In the genomic region with DNA sequence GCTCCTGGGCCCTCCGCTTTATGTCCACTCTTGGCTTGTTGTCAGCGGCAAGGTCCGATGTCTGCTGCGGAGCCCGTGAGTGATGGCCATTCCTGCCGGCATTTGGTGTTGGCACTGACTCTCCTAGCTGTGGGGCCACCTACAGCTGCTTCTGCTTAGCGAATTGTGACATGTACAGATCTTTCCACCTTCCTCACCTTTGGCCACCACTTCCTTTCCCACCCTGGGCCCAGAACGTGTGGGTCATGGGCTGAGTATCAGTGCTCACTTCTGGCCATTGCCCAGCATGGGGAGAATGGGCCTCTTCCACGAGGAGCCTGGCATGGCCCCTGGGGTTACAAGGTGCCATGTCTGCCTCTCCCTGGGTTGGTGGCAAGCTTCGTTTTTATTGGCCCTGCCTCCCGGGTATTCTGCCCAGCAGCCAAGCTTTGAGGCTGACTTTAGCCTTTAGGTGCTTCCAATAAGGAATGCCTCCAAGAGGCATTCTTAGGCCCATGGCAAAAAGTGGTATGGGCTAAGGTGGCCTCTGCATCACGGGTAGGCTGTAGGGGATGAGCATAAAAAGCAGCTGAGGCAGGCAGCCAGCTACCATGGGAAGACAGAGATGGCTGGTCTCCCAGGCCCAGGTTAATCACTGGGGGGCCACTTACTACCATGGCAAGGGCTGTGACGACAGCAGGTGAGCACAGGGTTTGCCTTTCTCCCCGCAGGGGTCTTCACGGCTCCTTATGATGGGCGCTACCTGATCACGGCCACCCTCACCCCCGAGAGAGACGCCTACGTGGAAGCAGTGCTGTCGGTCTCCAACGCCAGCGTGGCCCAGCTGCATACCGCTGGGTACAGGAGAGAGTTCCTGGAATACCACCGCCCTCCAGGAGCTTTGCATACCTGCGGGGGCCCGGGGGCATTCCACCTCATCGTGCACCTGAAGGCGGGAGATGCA, we compare ENCODE assay signal across 27 cellular contexts.
DNase-seq lines count a peak whose midpoint lies in the region; ATAC-seq, FAIRE-seq and TF ChIP-seq lines count a peak whose summit lies in the region.
"Had no signal": no experiment of that assay in that cellular context is flagged by ENCODE, and none has a peak within 500 bp of the region (broad histone marks: within the 10 kb centered on the region; RNA-seq: fewer than 3 reads in every experiment).

No MANE protein-coding gene starts in this region.

- H3K18ac ChIP-seq in H1 (ENCODE audit: extremely low read depth, low read length) = no peak overlapping the region

- H3K4me1 ChIP-seq in H1 (replicated peaks in 1 of 4; ENCODE audit: control insufficient read depth in 3 of 4, insufficient read depth in 4 of 4, low read length in 3 of 4) = peaks cover 0 to 8% (median 5%) of the 10 kb centered on the region in 4 experiments; a peak in 5 of 7 replicates
- H3K4me1 ChIP-seq: gastrocnemius medialis had no signal

- no peak for TF ChIP-seq RAD21 in H1 (IDR thresholded peaks at IDR 0.05 in 1 of 2, conservative IDR thresholded peaks at IDR 0.05 in 1 of 2; ENCODE audit: low read depth in 2 of 2, low read length in 2 of 2)

- H2BK12ac ChIP-seq in H1 (ENCODE audit: low read depth, low read length) = no peak overlapping the region

- H4K5ac ChIP-seq in H1 (ENCODE audit: insufficient read length, low read depth, low read length) = no peak overlapping the region

- no peaks in the 10 kb centered on the region for H3K27me3 Mint-ChIP-seq in activated CD8-positive, alpha-beta T cell treated with anti-CD3 and anti-CD28 coated beads for 36 hours
- H3K27me3 Mint-ChIP-seq in activated CD8-positive, alpha-beta T cell treated with anti-CD3 and anti-CD28 coated beads, Interleukin-2, amount 10 ng/mL, durations not matched to agents 7 days and 5 days (ENCODE audit: low read depth) = no peaks in the 10 kb centered on the region
- no peaks in the 10 kb centered on the region for H3K27me3 Mint-ChIP-seq in CD14-positive monocyte (ENCODE audit: low read depth in 3 of 3)
- H3K27me3 Mint-ChIP-seq: activated naive CD8-positive, alpha-beta T cell; B cell; stimulated activated memory B cell treated with anti-CD40 and anti-IgM and Interleukin-4, amounts not matched to agents 10 μg/mL and 1 μg/mL and 100 μg/mL, for 72 hours; T-cell had no signal

- ATAC-seq in activated CD8-positive, alpha-beta T cell treated with anti-CD3 and anti-CD28 coated beads for 36 hours = no peak
- ATAC-seq in activated CD8-positive, alpha-beta T cell treated with anti-CD3 and anti-CD28 coated beads, Interleukin-2, amount 10 ng/mL, durations not matched to agents 7 days and 5 days = no peak
- ATAC-seq: gastrocnemius medialis; Panc1; stimulated activated memory B cell treated with anti-CD40 and anti-IgM and Interleukin-4, amounts not matched to agents 10 μg/mL and 1 μg/mL and 100 μg/mL, for 72 hours; T-cell had no signal

- peaks cover 0 to 25% (median 15%) of the 10 kb centered on the region in 4 experiments; a peak in 6 of 8 replicates for H3K36me3 ChIP-seq in H1 (ENCODE audit: control insufficient read depth in 2 of 4, insufficient read depth in 4 of 4, low read length in 3 of 4)
- H3K36me3 ChIP-seq: gastrocnemius medialis had no signal

- H3K79me1 ChIP-seq in H1 (ENCODE audit: low read depth, low read length) = no peaks in the 10 kb centered on the region

- no peak for TF ChIP-seq CTCF in activated CD8-positive, alpha-beta T cell treated with anti-CD3 and anti-CD28 coated beads for 36 hours (IDR thresholded peaks at IDR 0.05)
- TF ChIP-seq CTCF in CD14-positive monocyte (IDR thresholded peaks at IDR 0.05) = no peak
- no peak for TF ChIP-seq CTCF in H1 (IDR thresholded peaks at IDR 0.05; ENCODE audit: control extremely low read depth in 1 of 3, insufficient read depth in 1 of 3, low read depth in 1 of 3, low read length in 3 of 3)

- H3K23ac ChIP-seq in H1 (ENCODE audit: insufficient read length) = no peak overlapping the region

- peak overlapping the region; percentile 14; the same call in 1 of the 2 replicates for H4K8ac ChIP-seq in H1 (ENCODE audit: extremely low read depth, insufficient read depth, low read length)

- no peak overlapping the region for H2AK5ac ChIP-seq in H1 (ENCODE audit: low read depth, low read length)

- H3K36me3 Mint-ChIP-seq in activated CD8-positive, alpha-beta T cell treated with anti-CD3 and anti-CD28 coated beads for 36 hours (ENCODE audit: low read depth) = peaks cover 56% of the 10 kb centered on the region
- H3K36me3 Mint-ChIP-seq in activated CD8-positive, alpha-beta T cell treated with anti-CD3 and anti-CD28 coated beads, Interleukin-2, amount 10 ng/mL, durations not matched to agents 7 days and 5 days (ENCODE audit: low read depth) = peaks cover 69% of the 10 kb centered on the region
- H3K36me3 Mint-ChIP-seq in CD14-positive monocyte = peaks cover 84 to 100% of the 10 kb centered on the region in 2 donors

- no peak overlapping the region for H3K56ac ChIP-seq in H1 (replicated peaks; ENCODE audit: insufficient read length, low read depth, low read length)

- DNase-seq in activated CD8-positive, alpha-beta T cell treated with anti-CD3 and anti-CD28 coated beads for 36 hours = no peak
- no peak for DNase-seq in activated CD8-positive, alpha-beta T cell treated with anti-CD3 and anti-CD28 coated beads, Interleukin-2, amount 10 ng/mL, durations not matched to agents 7 days and 5 days
- DNase-seq in CD14-positive monocyte (ENCODE audit: low spot score) (no peak), H1 (ENCODE audit: low read depth in 1 of 2, low spot score in 2 of 2) (no peak), posterior vena cava (ENCODE audit: low spot score) (peak; percentile 64), NCI-H526 treated with DMSO at 0.1 percent for 48 hours (lab: John Stamatoyannopoulos, UW) (no peak), NCI-H524 (lab: John Stamatoyannopoulos, UW) (no peak), NCI-H82 (lab: John Stamatoyannopoulos, UW) (no peak)
- DNase-seq: activated CD4-positive, alpha-beta T cell treated with anti-CD3 and anti-CD28 coated beads for 4 hours; Caco-2; effector CD4-positive, alpha-beta T cell; gastrocnemius medialis; hippocampal formation; NCI-H1105; NCI-H2029 treated with DMSO at 0.1 percent for 48 hours; NCI-H446; stimulated activated CD4-positive, alpha-beta T cell treated with anti-CD3 and anti-CD28 coated beads, Interleukin-1b, Interleukin-23, amount 100 ng/mL, for 48 hours; T-cell; testis had no signal

- H4K91ac ChIP-seq in H1 (replicated peaks; ENCODE audit: insufficient read length, low read length) = no peak overlapping the region

- no peak overlapping the region for H2BK20ac ChIP-seq in H1 (ENCODE audit: low read length)

- H3K4me2 ChIP-seq in H1 (ENCODE audit: insufficient read depth in 1 of 2, low read depth in 2 of 2, low read length in 2 of 2) = no peak overlapping the region

- no peaks in the 10 kb centered on the region; a peak in 1 of 7 replicates for H3K27me3 ChIP-seq in H1 (replicated peaks in 1 of 4; ENCODE audit: control insufficient read depth in 3 of 4, extremely low read depth in 1 of 4, insufficient read depth in 3 of 4, low read length in 3 of 4)
- H3K27me3 ChIP-seq: testis had no signal

- no peak overlapping the region for H2BK15ac ChIP-seq in H1 (ENCODE audit: low read length)

- no peak overlapping the region for H3K4ac ChIP-seq in H1 (replicated peaks; ENCODE audit: insufficient read length, low read depth, low read length)

- no peak overlapping the region for H3K14ac ChIP-seq in H1 (ENCODE audit: insufficient read length)

- intact Hi-C loops in activated CD8-positive, alpha-beta T cell treated with anti-CD3 and anti-CD28 coated beads for 36 hours (cut with micrococcal nuclease) = no loop called here
- intact Hi-C loops in CD14-positive monocyte (cut with micrococcal nuclease) (no loop called here), posterior vena cava (cut with DNase I) (no loop called here)

- TF ChIP-seq EP300 in H1 (IDR thresholded peaks at IDR 0.05; ENCODE audit: borderline replicate concordance in 1 of 2, low read depth in 2 of 2, low read length in 2 of 2) = no peak

- H2AFZ ChIP-seq in H1 (ENCODE audit: low read length) = no peak overlapping the region

- peak overlapping the region; percentile 4 for H3K27ac Mint-ChIP-seq in activated CD8-positive, alpha-beta T cell treated with anti-CD3 and anti-CD28 coated beads for 36 hours
- no peak overlapping the region for H3K27ac Mint-ChIP-seq in activated CD8-positive, alpha-beta T cell treated with anti-CD3 and anti-CD28 coated beads, Interleukin-2, amount 10 ng/mL, durations not matched to agents 7 days and 5 days
- peak overlapping the region in 4 of 7 donors; percentile 10 to 81 (median 60) for H3K27ac Mint-ChIP-seq in CD14-positive monocyte
- H3K27ac Mint-ChIP-seq: B cell had no signal

- peaks cover 28% of the 10 kb centered on the region for H3K4me1 Mint-ChIP-seq in activated CD8-positive, alpha-beta T cell treated with anti-CD3 and anti-CD28 coated beads for 36 hours (ENCODE audit: low read depth)
- H3K4me1 Mint-ChIP-seq in activated CD8-positive, alpha-beta T cell treated with anti-CD3 and anti-CD28 coated beads, Interleukin-2, amount 10 ng/mL, durations not matched to agents 7 days and 5 days (ENCODE audit: low read depth) = peaks cover 32% of the 10 kb centered on the region
- peaks cover 19% of the 10 kb centered on the region for H3K4me1 Mint-ChIP-seq in CD14-positive monocyte

- CTCF ChIA-PET in activated CD8-positive, alpha-beta T cell treated with anti-CD3 and anti-CD28 coated beads for 36 hours (lab: Charles Lee) = interaction anchor here (0.7 to 1.1 kb wide), 3 partner anchors 12 to 73 kb away, joined by 3 to 4 read pairs (median 3); no protein-coding TSS in a partner anchor
- CTCF ChIA-PET in activated CD8-positive, alpha-beta T cell treated with anti-CD3 and anti-CD28 coated beads, Interleukin-2, amount 10 ng/mL, durations not matched to agents 7 days and 5 days (lab: Charles Lee) = no interaction called here
- CTCF ChIA-PET in H1 (lab: Charles Lee; ENCODE audit: partially characterized antibody) = interaction anchor here (0.6 to 1.3 kb wide), 5 partner anchors 12 to 239 kb away, joined by 3 to 4 read pairs (median 3); a partner anchor contains a TSS

- H2BK120ac ChIP-seq in H1 (replicated peaks; ENCODE audit: low read depth, low read length) = no peak overlapping the region

- no peaks in the 10 kb centered on the region for H3K23me2 ChIP-seq in H1 (ENCODE audit: low read depth, low read length)

- peaks cover 0 to 10% of the 10 kb centered on the region in 2 experiments for H4K20me1 ChIP-seq in H1 (replicated peaks in 1 of 2; ENCODE audit: control insufficient read depth in 1 of 2, insufficient read depth in 2 of 2, low read length in 2 of 2)

- no peak for FAIRE-seq in H1 (lab: Jason Lieb, UNC)
- FAIRE-seq: A204.1, GM12892 had no signal

- no peak for TF ChIP-seq POLR2A in H1 (IDR thresholded peaks at IDR 0.05; ENCODE audit: control extremely low read depth in 1 of 2, low read depth in 2 of 2, low read length in 2 of 2)

- 91% methylated on average over 29 of the region's 29 CpGs; no CpG with 5 or more reads in 1 of the 2 experiments for WGBS in H1 (ENCODE audit: extremely low coverage in 1 of 2, insufficient coverage in 1 of 2, insufficient read length in 1 of 2, insufficient replicate concordance in 2 of 2, low coverage in 1 of 2, low lambda C conversion rate in 2 of 2, missing lambda C conversion rate in 1 of 2), 2 experiments

- H2BK5ac ChIP-seq in H1 (ENCODE audit: low read depth, low read length) = no peak overlapping the region

- no peaks in the 10 kb centered on the region for H3K79me2 ChIP-seq in H1 (ENCODE audit: control insufficient read depth in 1 of 2, insufficient read depth in 2 of 2, low read length in 2 of 2)

- no peaks in the 10 kb centered on the region; a peak in 1 of 4 replicates for H3K9me3 ChIP-seq in H1 (ENCODE audit: insufficient read depth in 2 of 2, low read depth in 1 of 2, low read length in 1 of 2)
- H3K9me3 ChIP-seq: Caco-2, esophagus muscularis mucosa, gastrocnemius medialis, testis had no signal

- H3K4me3 ChIP-seq in H1 (ENCODE audit: extremely low read depth in 1 of 4, insufficient read depth in 2 of 4, low read depth in 3 of 4, low read length in 4 of 4) = no peak overlapping the region
- H3K4me3 ChIP-seq: esophagus muscularis mucosa, gastrocnemius medialis, skin epidermis, testis had no signal

- no peak overlapping the region for H3K4me3 Mint-ChIP-seq in activated CD8-positive, alpha-beta T cell treated with anti-CD3 and anti-CD28 coated beads for 36 hours
- H3K4me3 Mint-ChIP-seq in activated CD8-positive, alpha-beta T cell treated with anti-CD3 and anti-CD28 coated beads, Interleukin-2, amount 10 ng/mL, durations not matched to agents 7 days and 5 days = no peak overlapping the region
- H3K4me3 Mint-ChIP-seq in CD14-positive monocyte = no peak overlapping the region
- H3K4me3 Mint-ChIP-seq: activated naive CD8-positive, alpha-beta T cell; B cell; stimulated activated memory B cell treated with anti-CD40 and anti-IgM and Interleukin-4, amounts not matched to agents 10 μg/mL and 1 μg/mL and 100 μg/mL, for 72 hours; T-cell had no signal

- POLR2A ChIA-PET in activated CD8-positive, alpha-beta T cell treated with anti-CD3 and anti-CD28 coated beads for 36 hours (lab: Charles Lee) = interaction anchor here (0.6 to 2.3 kb wide), 9 partner anchors 9 to 167 kb away, joined by 3 to 8 read pairs (median 4); no protein-coding TSS in a partner anchor
- POLR2A ChIA-PET in activated CD8-positive, alpha-beta T cell treated with anti-CD3 and anti-CD28 coated beads, Interleukin-2, amount 10 ng/mL, durations not matched to agents 7 days and 5 days (lab: Charles Lee) = no interaction called here
- POLR2A ChIA-PET in H1 (lab: Charles Lee; ENCODE audit: partially characterized antibody) = interaction anchor here (1.0 kb wide), 1 partner anchor 259 kb away, joined by 3 read pairs; no protein-coding TSS in a partner anchor

- no peak overlapping the region for H3K27ac ChIP-seq in H1 (ENCODE audit: low read depth, low read length)
- H3K27ac ChIP-seq: esophagus muscularis mucosa, skin epidermis had no signal

- no peaks in the 10 kb centered on the region for H3K9me3 Mint-ChIP-seq in activated CD8-positive, alpha-beta T cell treated with anti-CD3 and anti-CD28 coated beads for 36 hours
- no peaks in the 10 kb centered on the region for H3K9me3 Mint-ChIP-seq in activated CD8-positive, alpha-beta T cell treated with anti-CD3 and anti-CD28 coated beads, Interleukin-2, amount 10 ng/mL, durations not matched to agents 7 days and 5 days (ENCODE audit: insufficient read depth)
- H3K9me3 Mint-ChIP-seq in CD14-positive monocyte = no peaks in the 10 kb centered on the region
- H3K9me3 Mint-ChIP-seq: stimulated activated memory B cell treated with anti-CD40 and anti-IgM and Interleukin-4, amounts not matched to agents 10 μg/mL and 1 μg/mL and 100 μg/mL, for 72 hours; T-cell had no signal

- no peak overlapping the region for H3K9ac ChIP-seq in H1 (replicated peaks in 1 of 4; ENCODE audit: extremely low read depth in 1 of 4, low read depth in 3 of 4, low read length in 3 of 4)
